ENCODE assay signal across 1 cellular context in the genomic region with DNA sequence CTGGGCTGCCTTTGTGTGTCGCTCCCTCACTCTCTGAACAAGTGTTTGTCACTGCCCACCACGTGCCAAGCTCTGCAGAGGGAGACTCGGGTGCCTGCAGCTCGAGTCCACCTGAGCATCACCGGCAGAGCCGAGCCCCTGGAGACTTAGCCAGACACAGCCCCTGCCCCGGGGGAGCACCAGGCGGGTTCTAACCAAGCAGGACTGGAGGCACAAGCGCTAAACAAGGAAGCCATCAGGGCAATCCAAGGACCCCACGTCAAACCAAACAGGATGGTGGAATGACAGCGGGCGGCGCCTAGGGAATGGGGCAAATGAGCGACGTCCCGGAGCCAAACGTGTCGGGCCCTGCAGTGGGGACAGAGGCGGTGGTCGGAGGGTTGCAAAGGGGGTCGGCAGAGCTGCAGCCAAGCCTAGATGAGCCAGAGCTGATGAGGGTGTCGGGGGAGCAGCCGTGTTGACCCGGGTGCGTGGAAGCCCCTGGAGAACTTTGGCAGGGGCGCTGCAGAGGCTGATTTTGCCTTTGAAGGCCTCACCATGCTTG.
TF ChIP-seq lines count a peak whose summit lies in the region.

No MANE protein-coding gene starts in this region.

TF ChIP-seq in H1, 55 proteins besides CTCF, POLR2A, EP300 and RAD21:
- TF ChIP-seq SIN3A (conservative IDR thresholded peaks at IDR 0.05 in 1 of 2, IDR thresholded peaks at IDR 0.05 in 1 of 2; ENCODE audit: low read depth in 1 of 2, low read length in 2 of 2) (no peak), CHD2 (IDR thresholded peaks at IDR 0.05; ENCODE audit: low read length) (no peak), ASH2L (IDR thresholded peaks at IDR 0.05; ENCODE audit: low read length) (no peak), HDAC2 (IDR thresholded peaks at IDR 0.05; ENCODE audit: borderline replicate concordance in 1 of 2, low read depth in 2 of 2, low read length in 2 of 2) (no peak)
TF ChIP-seq in H1: peak in this region for 0.
